ENCODE assay signal across 8 cellular contexts in the genomic region with DNA sequence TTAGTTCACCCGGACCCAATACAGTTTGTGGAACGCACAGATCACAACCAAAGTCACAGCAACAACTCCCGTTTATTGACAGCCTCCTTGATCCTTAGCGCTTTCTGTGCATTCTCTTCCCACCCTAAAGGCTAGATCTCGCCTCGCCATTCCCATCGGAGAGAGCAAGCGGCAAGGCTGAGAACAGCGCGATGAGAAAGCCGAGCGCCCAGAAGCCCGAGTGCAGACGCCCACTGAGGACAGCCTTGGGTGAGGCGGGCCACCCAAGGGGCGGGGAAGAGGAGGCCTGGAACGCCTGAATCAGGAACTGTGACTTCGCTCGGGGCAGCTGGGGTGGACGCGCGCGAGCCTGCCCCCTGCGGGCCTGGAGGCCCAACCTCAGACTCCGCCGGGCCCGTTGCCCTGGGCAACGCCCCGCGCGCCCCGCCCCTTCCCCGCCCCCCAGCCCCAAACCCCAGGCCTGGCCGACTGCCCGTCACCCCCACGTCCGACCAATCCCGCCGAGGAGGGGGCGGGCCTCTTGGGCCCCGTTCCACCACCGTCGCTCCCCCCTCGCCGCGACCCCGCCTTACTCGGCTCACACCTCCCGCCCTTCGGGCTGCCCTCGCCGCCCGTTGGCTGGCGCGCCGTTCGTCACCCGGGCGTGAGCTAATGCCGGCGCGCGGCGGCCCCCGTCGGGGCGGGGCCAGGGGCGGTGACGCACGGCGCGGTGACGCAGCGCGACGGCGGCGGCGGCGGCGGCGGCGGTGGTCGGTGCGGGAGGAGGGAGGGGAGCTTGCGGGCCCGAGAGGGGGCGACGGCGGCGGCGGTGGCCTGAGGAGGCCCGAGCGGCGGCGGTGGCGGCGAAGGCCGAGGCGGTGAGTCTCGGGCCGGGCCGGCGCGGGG. TPM values are rescaled to one million over a fixed set of nuclear protein-coding genes. Genes with fewer than 3 reads are reported as not detected.
A peak's percentile ranks its signal among the peaks of the same experiment; 100 is the strongest.
DNase-seq lines count a peak whose midpoint lies in the region; ATAC-seq and TF ChIP-seq lines count a peak whose summit lies in the region.

A gene with protein sequence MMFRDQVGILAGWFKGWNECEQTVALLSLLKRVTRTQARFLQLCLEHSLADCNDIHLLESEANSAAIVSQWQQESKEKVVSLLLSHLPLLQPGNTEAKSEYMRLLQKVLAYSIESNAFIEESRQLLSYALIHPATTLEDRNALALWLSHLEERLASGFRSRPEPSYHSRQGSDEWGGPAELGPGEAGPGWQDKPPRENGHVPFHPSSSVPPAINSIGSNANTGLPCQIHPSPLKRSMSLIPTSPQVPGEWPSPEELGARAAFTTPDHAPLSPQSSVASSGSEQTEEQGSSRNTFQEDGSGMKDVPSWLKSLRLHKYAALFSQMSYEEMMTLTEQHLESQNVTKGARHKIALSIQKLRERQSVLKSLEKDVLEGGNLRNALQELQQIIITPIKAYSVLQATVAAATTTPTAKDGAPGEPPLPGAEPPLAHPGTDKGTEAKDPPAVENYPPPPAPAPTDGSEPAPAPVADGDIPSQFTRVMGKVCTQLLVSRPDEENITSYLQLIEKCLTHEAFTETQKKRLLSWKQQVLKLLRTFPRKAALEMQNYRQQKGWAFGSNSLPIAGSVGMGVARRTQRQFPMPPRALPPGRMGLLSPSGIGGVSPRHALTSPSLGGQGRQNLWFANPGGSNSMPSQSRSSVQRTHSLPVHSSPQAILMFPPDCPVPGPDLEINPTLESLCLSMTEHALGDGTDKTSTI (plus strand): TSS at position 702 of the 885 bp plus-strand sequence. CDS start 14,473 bp downstream, outside the sequence.

- DNase-seq in C1 segment of cervical spinal cord (lab: John Stamatoyannopoulos, UW): peak; percentile 90 to 100 (median 98)
- DNase-seq in NCI-H526 (lab: John Stamatoyannopoulos, UW): peak; percentile 98 to 99
- peak; percentile 100 for DNase-seq in activated CD4-positive, alpha-beta T cell treated with anti-CD3 and anti-CD28 coated beads, Interleukin-2, amount 10 ng/mL, durations not matched to agents 24 days and 14 days
- peak; percentile 99 for DNase-seq in coronary artery (ENCODE audit: low spot score)
- peak; percentile 99 for DNase-seq in left kidney (ENCODE audit: low read depth, low spot score)
- peak; percentile 99 for DNase-seq in stimulated activated CD4-positive, alpha-beta T cell treated with anti-CD3 and anti-CD28 coated beads, Interleukin-2, amount 100 ng/mL, for 24 hours

- H3K27me3 Mint-ChIP-seq in activated CD4-positive, alpha-beta T cell treated with anti-CD3 and anti-CD28 coated beads, Interleukin-2, amount 10 ng/mL, durations not matched to agents 24 days and 14 days: no peaks in the 10 kb centered on the region

- peaks cover 19% of the 10 kb centered on the region for H3K36me3 Mint-ChIP-seq in activated CD4-positive, alpha-beta T cell treated with anti-CD3 and anti-CD28 coated beads, Interleukin-2, amount 10 ng/mL, durations not matched to agents 24 days and 14 days (ENCODE audit: low read depth)

- TF ChIP-seq CTCF in coronary artery (IDR thresholded peaks at IDR 0.05): peak; percentile 76

- peak within 1 kb of the TSS; percentile 79 to 99 for H3K27ac ChIP-seq in coronary artery

- peak within 1 kb of the TSS; percentile 91 for H3K4me3 Mint-ChIP-seq in activated CD4-positive, alpha-beta T cell treated with anti-CD3 and anti-CD28 coated beads, Interleukin-2, amount 10 ng/mL, durations not matched to agents 24 days and 14 days

- H3K27ac Mint-ChIP-seq in activated CD4-positive, alpha-beta T cell treated with anti-CD3 and anti-CD28 coated beads, Interleukin-2, amount 10 ng/mL, durations not matched to agents 24 days and 14 days: peak within 1 kb of the TSS; percentile 90

- H3K4me1 Mint-ChIP-seq in activated CD4-positive, alpha-beta T cell treated with anti-CD3 and anti-CD28 coated beads, Interleukin-2, amount 10 ng/mL, durations not matched to agents 24 days and 14 days: peaks cover 68% of the 10 kb centered on the region

- H3K4me3 ChIP-seq in coronary artery: peak within 1 kb of the TSS; percentile 89

- peak; percentile 93 for ATAC-seq in GM19324 (IDR thresholded peaks at IDR 0.05; ENCODE audit: low FRiP score, unreplicated experiment)
- ATAC-seq in HG03469 (IDR thresholded peaks at IDR 0.05; ENCODE audit: unreplicated experiment): peak; percentile 77

- intact Hi-C loops in activated CD4-positive, alpha-beta T cell treated with anti-CD3 and anti-CD28 coated beads, Interleukin-2, amount 10 ng/mL, durations not matched to agents 24 days and 14 days (cut with micrococcal nuclease): loop anchor here (1.0 to 5.0 kb wide), 3 partner anchors 49 to 105 kb away; a partner anchor contains a TSS

- no peaks in the 10 kb centered on the region for H3K9me3 Mint-ChIP-seq in activated CD4-positive, alpha-beta T cell treated with anti-CD3 and anti-CD28 coated beads, Interleukin-2, amount 10 ng/mL, durations not matched to agents 24 days and 14 days

RNA-seq across cellular contexts. Expression of the gene that starts here (rescaled TPM):
- 68.9 and 71.4 TPM in 2 replicates for total RNA-seq in activated CD4-positive, alpha-beta T cell treated with anti-CD3 and anti-CD28 coated beads, Interleukin-2, amount 10 ng/mL, durations not matched to agents 24 days and 14 days

Comparison
In these comparisons a context has a peak if more than half of its experiments do, and no peak if none do; other contexts are left out.
1. Peak in every context shown above with its lines: DNase-seq, ATAC-seq, H3K4me3 ChIP-seq and H3K27ac ChIP-seq.